In genomic region chr11:86954288-86955110, GRCh38 we compare ENCODE assay signal across 8 cellular contexts. TPM values are rescaled to one million over a fixed set of nuclear protein-coding genes. Genes with fewer than 3 reads are reported as not detected.
DNase-seq lines count a peak whose midpoint lies in the region; ATAC-seq and TF ChIP-seq lines count a peak whose summit lies in the region.

No MANE protein-coding gene starts in this region.

- no peaks in the 10 kb centered on the region for H3K36me3 Mint-ChIP-seq in activated CD4-positive, alpha-beta memory T cell treated with anti-CD3 and anti-CD28 coated beads for 36 hours

- DNase-seq in activated CD4-positive, alpha-beta memory T cell treated with anti-CD3 and anti-CD28 coated beads for 36 hours = no peak
- DNase-seq in left ventricle myocardium inferior = no peak
- no peak for DNase-seq in retinal pigment epithelial cell (ENCODE audit: low read depth)
- no peak for DNase-seq in NCI-H510A treated with DMSO at 0.1 percent for 48 hours (lab: John Stamatoyannopoulos, UW)
- DNase-seq in NCI-H2081 treated with DMSO at 0.1 percent for 48 hours (lab: John Stamatoyannopoulos, UW) = no peak

- H3K9me3 Mint-ChIP-seq in activated CD4-positive, alpha-beta memory T cell treated with anti-CD3 and anti-CD28 coated beads for 36 hours = no peaks in the 10 kb centered on the region

- ATAC-seq in HG02938 (IDR thresholded peaks at IDR 0.05; ENCODE audit: unreplicated experiment) = peak; percentile 1
- no peak for ATAC-seq in activated CD4-positive, CD25-positive, alpha-beta regulatory T cell treated with anti-CD3 and anti-CD28 coated beads, Interleukin-2, amount 50 U/mL, for 24 hours

- peak overlapping the region; percentile 59 for H3K9ac ChIP-seq in ES-I3 (ENCODE audit: low read depth, low read length)

- POLR2A ChIA-PET in activated CD4-positive, alpha-beta memory T cell treated with anti-CD3 and anti-CD28 coated beads for 36 hours (lab: Charles Lee) = no interaction called here

- intact Hi-C loops in activated CD4-positive, alpha-beta memory T cell treated with anti-CD3 and anti-CD28 coated beads for 36 hours (cut with micrococcal nuclease) = loop anchor here (2.0 kb wide), 1 partner anchor 82 kb away; the partner anchor contains the start of gene TMEM135
- intact Hi-C loops in left ventricle myocardium inferior (cut with micrococcal nuclease) = no loop called here

- H3K27me3 Mint-ChIP-seq in activated CD4-positive, alpha-beta memory T cell treated with anti-CD3 and anti-CD28 coated beads for 36 hours = peaks cover 34% of the 10 kb centered on the region

- TF ChIP-seq CTCF in left ventricle myocardium inferior (IDR thresholded peaks at IDR 0.05; ENCODE audit: borderline replicate concordance) = no peak
- TF ChIP-seq CTCF in retinal pigment epithelial cell (conservative IDR thresholded peaks at IDR 0.05; ENCODE audit: low read depth, low read length) = no peak

- H3K27ac Mint-ChIP-seq in activated CD4-positive, alpha-beta memory T cell treated with anti-CD3 and anti-CD28 coated beads for 36 hours = no peak overlapping the region

- peaks cover 9% of the 10 kb centered on the region for H3K4me1 Mint-ChIP-seq in activated CD4-positive, alpha-beta memory T cell treated with anti-CD3 and anti-CD28 coated beads for 36 hours (ENCODE audit: low read depth)

- peaks cover 10% of the 10 kb centered on the region for H3K4me1 ChIP-seq in ES-I3 (ENCODE audit: insufficient read depth, low read length)
- H3K4me1 ChIP-seq in left ventricle myocardium inferior = peaks cover 90% of the 10 kb centered on the region

- 0 out of 2 replicates have a peak, but pooled peaks cover 3% of the 10 kb centered on the region for H3K36me3 ChIP-seq in ES-I3 (ENCODE audit: insufficient read depth, low read length)
- peaks cover 27% of the 10 kb centered on the region for H3K36me3 ChIP-seq in left ventricle myocardium inferior

- CTCF ChIA-PET in activated CD4-positive, alpha-beta memory T cell treated with anti-CD3 and anti-CD28 coated beads for 36 hours (lab: Charles Lee) = interaction anchor here (0.6 to 3.3 kb wide), 5 partner anchors 9 to 282 kb away, joined by 3 to 18 read pairs (median 5); no protein-coding TSS in a partner anchor

- H3K27me3 ChIP-seq in left ventricle myocardium inferior (ENCODE audit: low read depth) = no peaks in the 10 kb centered on the region

- H3K4me3 Mint-ChIP-seq in activated CD4-positive, alpha-beta memory T cell treated with anti-CD3 and anti-CD28 coated beads for 36 hours = peak overlapping the region; percentile 49

- peak overlapping the region; percentile 97 for H3K27ac ChIP-seq in left ventricle myocardium inferior (replicated peaks)

- H3K9me3 ChIP-seq in ES-I3 (ENCODE audit: control insufficient read depth, insufficient read depth, low read length) (no peaks in the 10 kb centered on the region), left ventricle myocardium inferior (replicated peaks) (no peaks in the 10 kb centered on the region)

- H3K4me3 ChIP-seq in left ventricle myocardium inferior = peak overlapping the region; percentile 100
- H3K4me3 ChIP-seq in retinal pigment epithelial cell (ENCODE audit: low read length) = peak overlapping the region; percentile 92

RNA-seq across cellular contexts. Expression of gene FZD4, which starts 0.7 kb away (rescaled TPM):
- under 1 TPM; 0.33 to 0.36 TPM for total RNA-seq in activated CD4-positive, alpha-beta memory T cell treated with anti-CD3 and anti-CD28 coated beads for 36 hours
- 26.5 TPM for total RNA-seq in left ventricle myocardium inferior

Comparison
In these comparisons a context has a peak if more than half of its experiments do, and no peak if none do; other contexts are left out.
1. RNA of gene FZD4, which starts 0.7 kb away (total RNA-seq): 26.5 TPM in left ventricle myocardium inferior (single experiment); 0.33 to 0.36 TPM in activated CD4-positive, alpha-beta memory T cell treated with anti-CD3 and anti-CD28 coated beads for 36 hours; every median in the first group is over 10 times any median in the second.